10 cellular contexts compared by ENCODE assay signal in the genomic region with DNA sequence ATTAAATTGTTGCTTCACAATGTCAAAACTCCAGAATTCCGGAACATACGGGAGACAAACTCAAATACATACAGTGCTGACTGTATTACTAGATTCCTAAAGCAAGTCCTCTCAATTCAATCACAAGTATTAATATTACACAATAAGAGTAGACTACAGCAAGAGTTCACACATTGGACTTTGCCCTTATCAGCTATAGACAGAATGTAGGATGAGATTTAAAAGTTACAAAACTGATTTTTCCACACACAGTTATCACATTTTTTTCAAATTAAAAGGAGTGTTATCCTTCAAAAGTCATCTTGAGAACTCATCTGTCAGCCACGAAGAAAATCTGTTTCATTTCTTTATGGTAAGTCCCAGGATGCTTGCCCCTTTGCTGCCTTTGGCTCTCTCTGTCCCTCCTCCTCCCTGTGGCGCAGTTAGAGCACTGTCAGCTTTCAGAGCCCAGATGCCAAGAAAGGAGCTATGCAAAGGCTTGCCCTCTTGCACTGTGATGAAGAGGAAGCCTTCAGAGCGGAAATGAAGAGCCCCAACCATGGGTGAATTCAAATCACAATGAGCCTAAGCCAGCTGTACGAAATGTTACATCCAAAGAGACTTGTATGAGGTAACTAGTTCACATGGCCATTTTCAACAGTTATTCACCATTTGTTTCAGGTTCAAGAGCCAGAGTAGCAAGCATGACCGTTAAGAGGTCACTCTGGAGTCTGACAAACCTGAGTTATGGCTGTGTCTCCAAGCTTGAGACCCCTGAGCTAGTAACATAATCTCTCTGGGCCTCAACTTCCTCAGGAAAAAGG. TPM values are rescaled to one million over a fixed set of nuclear protein-coding genes. Genes with fewer than 3 reads are reported as not detected.
DNase-seq lines count a peak whose midpoint lies in the region; ATAC-seq and TF ChIP-seq lines count a peak whose summit lies in the region.
"Had no signal": no experiment of that assay in that cellular context is flagged by ENCODE, and none has a peak within 500 bp of the region (broad histone marks: within the 10 kb centered on the region; RNA-seq: fewer than 3 reads in every experiment).

No MANE protein-coding gene starts in this region.

- peak overlapping the region; percentile 31 to 50 for H3K4me3 Mint-ChIP-seq in activated T-cell treated with anti-CD3 and anti-CD28 coated beads, Interleukin-2, amount 50 U/mL, for 72 hours
- no peak overlapping the region for H3K4me3 Mint-ChIP-seq in type B pancreatic cell

- H3K27me3 Mint-ChIP-seq in activated T-cell treated with anti-CD3 and anti-CD28 coated beads, Interleukin-2, amount 50 U/mL, for 72 hours (ENCODE audit: low read depth): no peaks in the 10 kb centered on the region
- H3K27me3 Mint-ChIP-seq in type B pancreatic cell: no peaks in the 10 kb centered on the region

- TF ChIP-seq CTCF in brain microvascular endothelial cell (IDR thresholded peaks at IDR 0.05; ENCODE audit: low read depth, low read length, missing control alignments) (no peak), type B pancreatic cell (conservative IDR thresholded peaks at IDR 0.05) (no peak)

- H3K27ac ChIP-seq in brain microvascular endothelial cell: peak overlapping the region; percentile 3

- H3K9me3 Mint-ChIP-seq in activated T-cell treated with anti-CD3 and anti-CD28 coated beads, Interleukin-2, amount 50 U/mL, for 72 hours: no peaks in the 10 kb centered on the region
- no peaks in the 10 kb centered on the region for H3K9me3 Mint-ChIP-seq in type B pancreatic cell

- in situ Hi-C loops in brain microvascular endothelial cell (cut with HindIII; ENCODE audit: low pct_ligation_motif_present, low sequenced_read_pairs): no loop called here

- H3K4me3 ChIP-seq in brain microvascular endothelial cell (ENCODE audit: low read depth, low read length): no peak overlapping the region

- peak overlapping the region; percentile 43 for H3K27ac Mint-ChIP-seq in activated T-cell treated with anti-CD3 and anti-CD28 coated beads, Interleukin-2, amount 50 U/mL, for 72 hours
- H3K27ac Mint-ChIP-seq in type B pancreatic cell: peak overlapping the region; percentile 15

- H3K27me3 ChIP-seq in brain microvascular endothelial cell (replicated peaks): no peaks in the 10 kb centered on the region

- peaks cover 76% of the 10 kb centered on the region for H3K4me1 Mint-ChIP-seq in activated T-cell treated with anti-CD3 and anti-CD28 coated beads, Interleukin-2, amount 50 U/mL, for 72 hours (ENCODE audit: low read depth)
- H3K4me1 Mint-ChIP-seq in type B pancreatic cell (ENCODE audit: unreplicated experiment): peaks cover 35% of the 10 kb centered on the region

- peaks cover 3 to 7% of the 10 kb centered on the region in 2 donors for H3K36me3 Mint-ChIP-seq in activated T-cell treated with anti-CD3 and anti-CD28 coated beads, Interleukin-2, amount 50 U/mL, for 72 hours (ENCODE audit: insufficient read depth in 2 of 2)
- H3K36me3 Mint-ChIP-seq in type B pancreatic cell: peaks cover 10% of the 10 kb centered on the region

- DNase-seq in activated T-cell treated with anti-CD3 and anti-CD28 coated beads, Interleukin-2, amount 50 U/mL, for 72 hours: peak in 1 of 2 donors; percentile 7
- DNase-seq in activated T-cell treated with anti-CD3 and anti-CD28 coated beads for 4 hours (no peak), brain microvascular endothelial cell (no peak), medulla oblongata (ENCODE audit: extremely low spot score) (peak; percentile 74), type B pancreatic cell (ENCODE audit: extremely low spot score, unreplicated experiment) (no peak), NCI-H2029 treated with DMSO at 0.1 percent for 48 hours (lab: John Stamatoyannopoulos, UW) (no peak)
- no peak for DNase-seq in effector CD8-positive, alpha-beta T cell (lab: John Stamatoyannopoulos, UW)
- DNase-seq: foreskin fibroblast, NCI-H1092 treated with DMSO at 0.1 percent for 48 hours had no signal

- ATAC-seq in activated T-cell treated with anti-CD3 and anti-CD28 coated beads, Interleukin-2, amount 50 U/mL, for 72 hours (replicated peaks in 1 of 2): no peak
- ATAC-seq in HG03521 (IDR thresholded peaks at IDR 0.05; ENCODE audit: unreplicated experiment): no peak

- H3K36me3 ChIP-seq in brain microvascular endothelial cell (replicated peaks): peaks cover 3% of the 10 kb centered on the region

RNA-seq across cellular contexts. Expression of a gene that starts 10.7 kb away (rescaled TPM):
- total RNA-seq in activated T-cell treated with anti-CD3 and anti-CD28 coated beads, Interleukin-2, amount 50 U/mL, for 72 hours: 100 to 1,000 TPM; 112 to 144 TPM
- total RNA-seq in type B pancreatic cell (ENCODE audit: low replicate concordance): 105 and 135 TPM in 2 replicates

RNA-seq across cellular contexts. Expression of a gene that starts 26.3 kb away (rescaled TPM):
- total RNA-seq in activated T-cell treated with anti-CD3 and anti-CD28 coated beads, Interleukin-2, amount 50 U/mL, for 72 hours: not detected
- 5.6 and 7.7 TPM in 2 replicates for total RNA-seq in type B pancreatic cell (ENCODE audit: low replicate concordance)

RNA-seq across cellular contexts. Expression of a gene that starts 47.5 kb away (rescaled TPM):
- total RNA-seq in activated T-cell treated with anti-CD3 and anti-CD28 coated beads, Interleukin-2, amount 50 U/mL, for 72 hours: 10 to 100 TPM; 32.8 to 35.4 TPM
- total RNA-seq in type B pancreatic cell (ENCODE audit: low replicate concordance): 62.0 and 65.0 TPM in 2 replicates
